In genomic region chr2:30705711-30706533, GRCh38 we compare ENCODE assay signal across 1 cellular context.
TF ChIP-seq lines count a peak whose summit lies in the region.

No MANE protein-coding gene starts in this region.

TF ChIP-seq in A549, 52 proteins besides CTCF, POLR2A, EP300 and RAD21 (continued from another document):
- no peak for TF ChIP-seq HES2 (IDR thresholded peaks at IDR 0.05)
